12 cellular contexts compared by ENCODE assay signal in the genomic region with DNA sequence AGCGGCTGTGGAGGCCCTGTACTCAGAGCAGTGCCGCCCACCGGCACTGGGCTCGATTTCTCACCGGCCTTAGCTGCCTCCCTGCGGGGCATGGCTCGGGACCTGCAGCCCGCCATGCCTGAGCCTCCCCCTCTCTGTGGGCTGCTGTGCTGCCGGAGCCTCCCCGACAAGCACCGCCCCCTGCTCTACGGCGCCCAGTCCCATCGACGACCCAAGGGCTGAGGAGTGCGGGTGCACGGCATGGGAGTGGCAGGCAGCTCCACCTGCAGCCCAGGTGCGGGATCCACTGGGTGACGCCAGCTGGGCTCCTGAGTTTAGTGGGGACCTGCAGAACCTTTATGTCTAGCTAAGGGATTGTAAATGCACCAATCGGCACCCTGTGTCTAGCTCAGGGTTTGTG.
"Had no signal": no experiment of that assay in that cellular context is flagged by ENCODE, and none has a peak within 500 bp of the region (broad histone marks: within the 10 kb centered on the region; RNA-seq: fewer than 3 reads in every experiment).

No MANE protein-coding gene starts in this region.

- H3K36me3 ChIP-seq: esophagus squamous epithelium, tibial artery, WERI-Rb-1 had no signal

- H3K36me3 Mint-ChIP-seq: memory B cell had no signal

- H3K27ac Mint-ChIP-seq: progenitor cell of endocrine pancreas had no signal

- ATAC-seq: T-helper 17 cell had no signal

- DNase-seq: activated CD4-positive, alpha-beta T cell treated with anti-CD3 and anti-CD28 coated beads, Interleukin-2, amount 50 U/mL, for 4 hours; activated naive CD4-positive, alpha-beta T cell treated with anti-CD3 and anti-CD28 coated beads, Interleukin-2, amount 50 U/mL, for 16 hours; amniotic stem cell; effector CD4-positive, alpha-beta T cell; esophagus squamous epithelium; nucleus accumbens; stimulated activated naive CD4-positive, alpha-beta T cell treated with Interleukin-2 at 50 U/mL for 16 hours; T-helper 17 cell; tibial artery; WERI-Rb-1 had no signal

- H3K27me3 Mint-ChIP-seq: memory B cell, progenitor cell of endocrine pancreas, T-helper 17 cell had no signal

- H3K27me3 ChIP-seq: esophagus squamous epithelium, tibial artery had no signal

- H3K9me3 ChIP-seq: esophagus squamous epithelium, tibial artery had no signal

- H3K27ac ChIP-seq: esophagus squamous epithelium, tibial artery, WERI-Rb-1 had no signal

- H3K4me3 ChIP-seq: tibial artery had no signal
